Comparison of ENCODE assay signal across 9 cellular contexts in the genomic region with DNA sequence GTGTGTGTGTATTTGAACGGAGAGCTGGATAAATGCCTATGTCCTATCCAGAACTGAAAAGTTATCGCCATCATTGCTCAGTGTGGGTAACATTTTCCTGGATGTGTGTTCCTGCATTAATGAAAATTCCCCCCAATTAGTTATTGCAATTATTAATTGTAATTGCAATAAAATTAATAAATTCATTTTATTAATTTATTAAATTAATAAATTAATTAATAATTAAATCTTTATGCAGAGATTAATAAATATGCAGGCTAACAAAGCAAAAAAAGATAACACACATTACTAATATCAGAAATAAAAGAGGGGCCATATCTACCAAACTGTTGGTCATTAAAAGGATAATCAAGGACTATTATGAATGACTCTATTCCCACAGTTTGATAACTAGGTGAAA. TPM values are rescaled to one million over a fixed set of nuclear protein-coding genes. Genes with fewer than 3 reads are reported as not detected.
"Had no signal": no experiment of that assay in that cellular context is flagged by ENCODE, and none has a peak within 500 bp of the region (broad histone marks: within the 10 kb centered on the region; RNA-seq: fewer than 3 reads in every experiment).

No MANE protein-coding gene starts in this region.

- ATAC-seq: GM23338, HepG2 had no signal

- DNase-seq: H9, HCEC 1CT had no signal

- FAIRE-seq: H1, H54, HepG2 had no signal

- H3K4me3 ChIP-seq: GM23338 had no signal

- H3K27ac ChIP-seq: HL-60 had no signal

RNA-seq across cellular contexts. Expression of gene RFPL3, which starts 3.6 kb away (rescaled TPM):
- total RNA-seq: GM23338, H9, HepG2, HT1080 had no signal
- polyA plus RNA-seq: GM23338, HepG2, IgD-negative memory B cell had no signal
